18 cellular contexts compared by ENCODE assay signal in genomic region chr11:40134820-40135219, GRCh38.
DNase-seq lines count a peak whose midpoint lies in the region; ATAC-seq and TF ChIP-seq lines count a peak whose summit lies in the region.
"Had no signal": no experiment of that assay in that cellular context is flagged by ENCODE, and none has a peak within 500 bp of the region (broad histone marks: within the 10 kb centered on the region; RNA-seq: fewer than 3 reads in every experiment).

No MANE protein-coding gene starts in this region.

- no peak overlapping the region for H2BK5ac ChIP-seq in mesenchymal stem cell (ENCODE audit: low read depth, low read length, poor library complexity, severe bottlenecking)

- no peak overlapping the region for H2BK120ac ChIP-seq in mesenchymal stem cell (ENCODE audit: low read depth, low read length)

- no peak overlapping the region for H2BK15ac ChIP-seq in mesenchymal stem cell (ENCODE audit: low read depth, poor library complexity, severe bottlenecking)

- no peaks in the 10 kb centered on the region for H3K4me1 ChIP-seq in mesenchymal stem cell (ENCODE audit: control insufficient read depth, insufficient read depth, low read depth, low read length)

- WGBS in mesenchymal stem cell: 75% methylated on average over 1 of the region's 1 CpG

- H3K79me1 ChIP-seq in mesenchymal stem cell (replicated peaks; ENCODE audit: low read length, poor library complexity, severe bottlenecking): no peaks in the 10 kb centered on the region

- H2AFZ ChIP-seq in mesenchymal stem cell (ENCODE audit: low read depth, low read length): no peak overlapping the region
- H2AFZ ChIP-seq: GM23248 had no signal

- no peak overlapping the region for H3K27ac Mint-ChIP-seq in stimulated activated memory B cell treated with anti-CD40 and anti-IgM and Interleukin-4, amounts not matched to agents 10 μg/mL and 1 μg/mL and 100 μg/mL, for 72 hours
- H3K27ac Mint-ChIP-seq: B cell; CD8-positive, alpha-beta T cell had no signal

- H3K27ac ChIP-seq in mesenchymal stem cell (ENCODE audit: low read length, poor library complexity, severe bottlenecking) (no peak overlapping the region), RWPE1 (no peak overlapping the region)
- H3K27ac ChIP-seq: BLaER1 treated with 17β-estradiol and CSF1 and Interleukin-3, amounts not matched to agents 10 nM and 100 nM; GM23248; HL-60 had no signal

- no peaks in the 10 kb centered on the region for H3K27me3 Mint-ChIP-seq in stimulated activated memory B cell treated with anti-CD40 and anti-IgM and Interleukin-4, amounts not matched to agents 10 μg/mL and 1 μg/mL and 100 μg/mL, for 72 hours
- H3K27me3 Mint-ChIP-seq: B cell had no signal

- peaks cover 7% of the 10 kb centered on the region for H3K9me3 Mint-ChIP-seq in stimulated activated memory B cell treated with anti-CD40 and anti-IgM and Interleukin-4, amounts not matched to agents 10 μg/mL and 1 μg/mL and 100 μg/mL, for 72 hours

- CTCF ChIA-PET in RWPE1 (lab: Yijun Ruan, JAX): interaction anchor here (0.6 kb wide), 1 partner anchor 1305 kb away, joined by 4 read pairs; no protein-coding TSS in a partner anchor

- H3K18ac ChIP-seq in mesenchymal stem cell (ENCODE audit: low read depth in 1 of 2, low read length in 2 of 2): no peak overlapping the region

- H3K9ac ChIP-seq in mesenchymal stem cell (ENCODE audit: low read length): no peak overlapping the region
- H3K9ac ChIP-seq: BLaER1 treated with 17β-estradiol and CSF1 and Interleukin-3, amounts not matched to agents 10 nM and 100 nM; GM23248 had no signal

- H3K4me3 Mint-ChIP-seq in stimulated activated memory B cell treated with anti-CD40 and anti-IgM and Interleukin-4, amounts not matched to agents 10 μg/mL and 1 μg/mL and 100 μg/mL, for 72 hours: no peak overlapping the region
- H3K4me3 Mint-ChIP-seq: B cell; CD8-positive, alpha-beta T cell had no signal

- no peak overlapping the region for H3K4ac ChIP-seq in mesenchymal stem cell (ENCODE audit: low read depth in 1 of 2, low read length in 2 of 2)

- H3K36me3 Mint-ChIP-seq in stimulated activated memory B cell treated with anti-CD40 and anti-IgM and Interleukin-4, amounts not matched to agents 10 μg/mL and 1 μg/mL and 100 μg/mL, for 72 hours: no peaks in the 10 kb centered on the region
- H3K36me3 Mint-ChIP-seq: CD8-positive, alpha-beta T cell had no signal

- H2BK12ac ChIP-seq in mesenchymal stem cell (ENCODE audit: low read length in 2 of 2): no peak overlapping the region

- POLR2A ChIA-PET in RWPE1 (lab: Yijun Ruan, JAX; ENCODE audit: low non-redundant PET): no interaction called here

- no peaks in the 10 kb centered on the region for H3K9me3 ChIP-seq in mesenchymal stem cell (ENCODE audit: control insufficient read depth, low read length)
- H3K9me3 ChIP-seq: BLaER1 treated with 17β-estradiol and CSF1 and Interleukin-3, amounts not matched to agents 10 nM and 100 nM had no signal

- no peak overlapping the region for H4K91ac ChIP-seq in mesenchymal stem cell (ENCODE audit: low read length)

- H3K27me3 ChIP-seq in mesenchymal stem cell (ENCODE audit: control insufficient read depth in 1 of 2, insufficient read depth in 1 of 2, low read length in 2 of 2): no peaks in the 10 kb centered on the region
- H3K27me3 ChIP-seq: BLaER1 treated with 17β-estradiol and CSF1 and Interleukin-3, amounts not matched to agents 10 nM and 100 nM had no signal

- H2AK5ac ChIP-seq in mesenchymal stem cell (ENCODE audit: low read length, severe bottlenecking): no peak overlapping the region

- H3K4me3 ChIP-seq in mesenchymal stem cell (ENCODE audit: insufficient read depth in 1 of 2, low read depth in 1 of 2, low read length in 2 of 2): no peak overlapping the region
- H3K4me3 ChIP-seq: BLaER1 treated with 17β-estradiol and CSF1 and Interleukin-3, amounts not matched to agents 10 nM and 100 nM; GM12878; GM23248 had no signal

- no peak overlapping the region for H3K14ac ChIP-seq in mesenchymal stem cell (ENCODE audit: low read length in 2 of 2)

- no peak overlapping the region for H4K8ac ChIP-seq in mesenchymal stem cell (ENCODE audit: low read length)

- TF ChIP-seq CTCF in RWPE1 (conservative IDR thresholded peaks at IDR 0.05; ENCODE audit: low read depth): no peak

- no peak overlapping the region for H3K4me2 ChIP-seq in mesenchymal stem cell (ENCODE audit: low read length, poor library complexity, severe bottlenecking)
- H3K4me2 ChIP-seq: BLaER1 treated with 17β-estradiol and CSF1 and Interleukin-3, amounts not matched to agents 10 nM and 100 nM had no signal

- H3K4me1 Mint-ChIP-seq in stimulated activated memory B cell treated with anti-CD40 and anti-IgM and Interleukin-4, amounts not matched to agents 10 μg/mL and 1 μg/mL and 100 μg/mL, for 72 hours: no peaks in the 10 kb centered on the region
- H3K4me1 Mint-ChIP-seq: B cell had no signal

- no peaks in the 10 kb centered on the region for H3K36me3 ChIP-seq in mesenchymal stem cell (ENCODE audit: control insufficient read depth in 1 of 2, insufficient read depth in 2 of 2, low read depth in 1 of 2, low read length in 2 of 2)
- H3K36me3 ChIP-seq: BLaER1 treated with 17β-estradiol and CSF1 and Interleukin-3, amounts not matched to agents 10 nM and 100 nM had no signal

- no peak for ATAC-seq in SK-N-SH treated with all-trans-retinoic acid at 6 μM for 48 hours
- no peak for ATAC-seq in stimulated activated memory B cell treated with anti-CD40 and anti-IgM and Interleukin-4, amounts not matched to agents 10 μg/mL and 1 μg/mL and 100 μg/mL, for 72 hours
- ATAC-seq: CD8-positive, alpha-beta T cell; GM12878 had no signal

- no peak overlapping the region for H3K23ac ChIP-seq in mesenchymal stem cell (ENCODE audit: low read length in 2 of 2)

- peak; percentile 45 for DNase-seq in H4 (ENCODE audit: low spot score)
- peak; percentile 72 for DNase-seq in NCI-H69 (lab: John Stamatoyannopoulos, UW)
- peak; percentile 31 for DNase-seq in mesenchymal stem cell
- no peak for DNase-seq in NCI-H1694 treated with DMSO at 0.1 percent for 48 hours (lab: John Stamatoyannopoulos, UW)
- DNase-seq in RWPE1 (ENCODE audit: low spot score): no peak
- DNase-seq: CD8-positive, alpha-beta T cell; DMS 273 treated with DMSO at 0.1 percent for 48 hours; DMS53; DND-41; EL; GM23248; HCEC 1CT had no signal

TF ChIP-seq in SK-N-SH treated with all-trans-retinoic acid at 6 μM for 48 hours, 23 proteins besides CTCF, POLR2A, EP300 and RAD21 (continues in another document):
- no peak for TF ChIP-seq GLIS3 (CRISPR knock-in tag; IDR thresholded peaks at IDR 0.05)
- 0 out of 2 replicates have a peak, but pooled peaks have one; percentile 32 for TF ChIP-seq TSHZ2 (CRISPR knock-in tag; IDR thresholded peaks at IDR 0.05)
- TF ChIP-seq SNAI2 (CRISPR knock-in tag; IDR thresholded peaks at IDR 0.05): 0 out of 2 replicates have a peak, but pooled peaks have one; percentile 33
- TF ChIP-seq PPARA (CRISPR knock-in tag; IDR thresholded peaks at IDR 0.05; ENCODE audit: borderline replicate concordance): no peak
- TF ChIP-seq TOX (CRISPR knock-in tag; IDR thresholded peaks at IDR 0.05; ENCODE audit: borderline replicate concordance): no peak
- TF ChIP-seq ZC3H10 (CRISPR knock-in tag; IDR thresholded peaks at IDR 0.05): no peak
- no peak for TF ChIP-seq RARB (CRISPR knock-in tag; IDR thresholded peaks at IDR 0.05)
- 0 out of 2 replicates have a peak, but pooled peaks have one; percentile 71 for TF ChIP-seq BACH2 (CRISPR knock-in tag; IDR thresholded peaks at IDR 0.05; ENCODE audit: borderline replicate concordance)
- TF ChIP-seq ZFP3 (CRISPR knock-in tag; IDR thresholded peaks at IDR 0.05): peak; percentile 53; the same call in 1 of the 2 replicates
- TF ChIP-seq ZNF565 (CRISPR knock-in tag; conservative IDR thresholded peaks at IDR 0.05; ENCODE audit: low read depth): no peak
- no peak for TF ChIP-seq CSDC2 (CRISPR knock-in tag; IDR thresholded peaks at IDR 0.05)
- TF ChIP-seq OSR1 (CRISPR knock-in tag; IDR thresholded peaks at IDR 0.05): no peak
- 0 out of 2 replicates have a peak, but pooled peaks have one; percentile 20 for TF ChIP-seq CREB5 (CRISPR knock-in tag; IDR thresholded peaks at IDR 0.05; ENCODE audit: low read depth)
- TF ChIP-seq ISL1 (CRISPR knock-in tag; IDR thresholded peaks at IDR 0.05): peak; percentile 88

Comparison
In these comparisons a context has a peak if more than half of its experiments do, and no peak if none do; other contexts are left out.
1. DNase-seq: peak in H4 (single experiment), NCI-H69 (single experiment) and mesenchymal stem cell (single experiment); none in NCI-H1694 treated with DMSO at 0.1 percent for 48 hours (single experiment) and RWPE1 (single experiment).